28 cellular contexts compared by ENCODE assay signal in the genomic region with DNA sequence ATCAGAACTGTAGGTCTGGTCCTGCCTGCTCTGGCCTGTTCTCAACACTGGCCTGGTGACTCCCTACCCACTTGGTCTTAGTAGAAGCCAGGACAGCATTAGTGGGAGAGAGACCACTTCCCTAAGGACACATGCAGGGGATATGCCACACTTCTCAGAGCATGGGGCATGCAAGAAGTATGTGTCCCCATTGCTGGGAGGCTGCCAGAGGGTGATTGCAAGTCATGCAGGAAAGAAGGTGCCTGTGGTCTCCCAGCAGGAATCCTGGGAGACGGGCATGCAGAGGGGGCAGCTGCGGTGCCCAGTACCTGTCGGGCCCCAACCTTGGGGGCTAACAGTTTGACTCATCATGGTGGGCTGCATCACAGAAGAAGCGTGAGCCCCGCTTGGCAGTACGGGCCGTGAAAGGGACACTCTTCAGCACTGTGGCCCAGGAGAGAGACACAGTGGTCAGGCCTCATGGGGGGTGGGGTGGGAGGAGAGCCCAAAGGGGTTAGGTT. TPM values are rescaled to one million over a fixed set of nuclear protein-coding genes. Genes with fewer than 3 reads are reported as not detected.
DNase-seq lines count a peak whose midpoint lies in the region; ATAC-seq, FAIRE-seq and TF ChIP-seq lines count a peak whose summit lies in the region.
"Had no signal": no experiment of that assay in that cellular context is flagged by ENCODE, and none has a peak within 500 bp of the region (broad histone marks: within the 10 kb centered on the region; RNA-seq: fewer than 3 reads in every experiment).

No MANE protein-coding gene starts in this region.

- no peak for FAIRE-seq in endothelial cell of umbilical vein (lab: Jason Lieb, UNC)
- FAIRE-seq: GM19239, keratinocyte had no signal

- no peaks in the 10 kb centered on the region for H4K20me1 ChIP-seq in BLaER1
- H4K20me1 ChIP-seq in endothelial cell of umbilical vein (replicated peaks; ENCODE audit: control insufficient read depth, extremely low read depth, insufficient read depth, low read length) = no peaks in the 10 kb centered on the region

- H3K4me3 ChIP-seq in BLaER1 = no peak overlapping the region
- no peak overlapping the region for H3K4me3 ChIP-seq in endothelial cell of umbilical vein (replicated peaks in 1 of 3; ENCODE audit: insufficient read depth in 1 of 3, low read depth in 1 of 3, low read length in 3 of 3)
- H3K4me3 ChIP-seq: right lobe of liver, tibial artery had no signal

- H3K27me3 ChIP-seq in BLaER1 (no peaks in the 10 kb centered on the region), endothelial cell of umbilical vein (ENCODE audit: control insufficient read depth in 2 of 2, insufficient read depth in 2 of 2, low read length in 2 of 2) (no peaks in the 10 kb centered on the region)
- H3K27me3 ChIP-seq: brain microvascular endothelial cell, right lobe of liver, tibial artery had no signal

- peak overlapping the region; percentile 91 for H3K27ac Mint-ChIP-seq in stimulated activated effector memory CD8-positive, alpha-beta T cell treated with anti-CD3 and anti-CD28 coated beads, Interleukin-12 subunit alpha, Interleukin-12 subunit beta, amount 100 ng/mL, for 72 hours

- H3K36me3 ChIP-seq in BLaER1 (peaks cover 77% of the 10 kb centered on the region), endothelial cell of umbilical vein (ENCODE audit: control insufficient read depth in 2 of 2, extremely low read depth in 1 of 2, insufficient read depth in 2 of 2, low read length in 2 of 2) (peaks cover 33 to 64% of the 10 kb centered on the region in 2 experiments)

- H3K9me3 Mint-ChIP-seq in stimulated activated effector memory CD8-positive, alpha-beta T cell treated with anti-CD3 and anti-CD28 coated beads, Interleukin-12 subunit alpha, Interleukin-12 subunit beta, amount 100 ng/mL, for 72 hours = no peaks in the 10 kb centered on the region
- H3K9me3 Mint-ChIP-seq: H9; T-helper 2 cell treated with Interferon-gamma antibody and Interleukin-4, amounts not matched to agents 5 μg/mL and 100 μg/mL, for 36 hours had no signal

- no peak for TF ChIP-seq POLR2A in endothelial cell of umbilical vein (IDR thresholded peaks at IDR 0.05; ENCODE audit: low read depth, low read length)

- no peak overlapping the region for H2AFZ ChIP-seq in endothelial cell of umbilical vein (ENCODE audit: low read depth, low read length)

- no peaks in the 10 kb centered on the region for H3K9me3 ChIP-seq in BLaER1
- no peaks in the 10 kb centered on the region for H3K9me3 ChIP-seq in endothelial cell of umbilical vein (replicated peaks; ENCODE audit: control insufficient read depth, insufficient read depth, low read length)
- H3K9me3 ChIP-seq: right lobe of liver, SK-N-SH, tibial artery had no signal

- CTCF ChIA-PET in RWPE1 (lab: Yijun Ruan, JAX) = no interaction called here
- CTCF ChIA-PET in endothelial cell of umbilical vein (lab: Charles Lee) = interaction anchor here (1.3 to 6.8 kb wide), 10 partner anchors 10 to 95 kb away, joined by 4 to 93 read pairs (median 17); a partner anchor contains a TSS

- no peaks in the 10 kb centered on the region for H3K79me2 ChIP-seq in endothelial cell of umbilical vein (ENCODE audit: control insufficient read depth, insufficient read depth, low read length)

- H3K9ac ChIP-seq in BLaER1 (no peak overlapping the region), endothelial cell of umbilical vein (replicated peaks; ENCODE audit: extremely low read depth, insufficient read depth, low read length) (peak overlapping the region; percentile 28)
- H3K9ac ChIP-seq: SK-N-SH had no signal

- POLR2A ChIA-PET in RWPE1 (lab: Yijun Ruan, JAX; ENCODE audit: low non-redundant PET) = no interaction called here
- POLR2A ChIA-PET in endothelial cell of umbilical vein (lab: Charles Lee) = interaction anchor here (1.6 to 2.6 kb wide), 2 partner anchors 27 to 60 kb away, joined by 10 to 21 read pairs; a partner anchor contains a TSS

- H3K36me3 Mint-ChIP-seq in stimulated activated effector memory CD8-positive, alpha-beta T cell treated with anti-CD3 and anti-CD28 coated beads, Interleukin-12 subunit alpha, Interleukin-12 subunit beta, amount 100 ng/mL, for 72 hours = peaks cover 81% of the 10 kb centered on the region

- TF ChIP-seq CTCF in RWPE1 (conservative IDR thresholded peaks at IDR 0.05; ENCODE audit: low read depth) = no peak
- no peak for TF ChIP-seq CTCF in endothelial cell of umbilical vein (IDR thresholded peaks at IDR 0.05; ENCODE audit: extremely low read depth in 1 of 2, insufficient read depth in 1 of 2, low read depth in 1 of 2, low read length in 2 of 2)

- no peaks in the 10 kb centered on the region for H3K9me1 ChIP-seq in endothelial cell of umbilical vein (replicated peaks; ENCODE audit: control insufficient read depth, extremely low read depth, insufficient read depth, low read length)

- intact Hi-C loops in endothelial cell of umbilical vein (cut with micrococcal nuclease) = no loop called here

- DNase-seq in RWPE1 (ENCODE audit: low spot score) = no peak
- DNase-seq in endothelial cell of umbilical vein (ENCODE audit: low read depth, low spot score) = no peak
- DNase-seq in stimulated activated effector memory CD8-positive, alpha-beta T cell treated with anti-CD3 and anti-CD28 coated beads, Interleukin-12 subunit alpha, Interleukin-12 subunit beta, amount 100 ng/mL, for 72 hours (ENCODE audit: low spot score in 2 of 2) = no peak
- no peak for DNase-seq in activated CD4-positive, alpha-beta T cell treated with anti-CD3 and anti-CD28 coated beads for 48 hours
- DNase-seq in NCI-H128 (lab: John Stamatoyannopoulos, UW; ENCODE audit: unreplicated experiment) = no peak
- DNase-seq: ACHN; activated CD8-positive, alpha-beta memory T cell treated with anti-CD3 and anti-CD28 coated beads for 24 hours; activated gamma-delta T cell; brain microvascular endothelial cell; DMS79; GDM1; glutamatergic neuron; H9; NCI-H1105 treated with DMSO at 0.1 percent for 48 hours; NCI-H2081 treated with DMSO at 0.1 percent for 48 hours; NCI-H345; NCI-H82; right lobe of liver; SK-N-SH; stimulated activated CD4-positive, alpha-beta T cell treated with anti-CD3 and anti-CD28 coated beads, Interleukin-4, amount 100 ng/mL, for 24 hours; stimulated activated naive CD4-positive, alpha-beta T cell treated with Interleukin-2 at 50 U/mL for 16 hours; tibial artery had no signal

- dilution Hi-C loops in endothelial cell of umbilical vein (cut with MboI; ENCODE audit: extremely low pct_ligation_motif_present, low sequenced_read_pairs) = no loop called here

- H3K27ac ChIP-seq in BLaER1 = no peak overlapping the region
- 0 out of 2 replicates have a peak overlapping the region, but pooled peaks have one; percentile 32 for H3K27ac ChIP-seq in RWPE1
- H3K27ac ChIP-seq in endothelial cell of umbilical vein (ENCODE audit: insufficient read depth, low read depth, low read length) = peak overlapping the region; percentile 81
- H3K27ac ChIP-seq: brain microvascular endothelial cell, right lobe of liver had no signal

- BruUV-seq in endothelial cell of umbilical vein (replicated peaks; lab: Mats Ljungman, UMichigan) = no TSS peak

- peaks cover 39% of the 10 kb centered on the region for H3K4me1 Mint-ChIP-seq in stimulated activated effector memory CD8-positive, alpha-beta T cell treated with anti-CD3 and anti-CD28 coated beads, Interleukin-12 subunit alpha, Interleukin-12 subunit beta, amount 100 ng/mL, for 72 hours

- no peak for ATAC-seq in stimulated activated effector memory CD8-positive, alpha-beta T cell treated with anti-CD3 and anti-CD28 coated beads, Interleukin-12 subunit alpha, Interleukin-12 subunit beta, amount 100 ng/mL, for 72 hours
- no peak for ATAC-seq in HG02981 (IDR thresholded peaks at IDR 0.05; ENCODE audit: unreplicated experiment)

- H3K4me3 Mint-ChIP-seq in stimulated activated effector memory CD8-positive, alpha-beta T cell treated with anti-CD3 and anti-CD28 coated beads, Interleukin-12 subunit alpha, Interleukin-12 subunit beta, amount 100 ng/mL, for 72 hours = no peak overlapping the region
- H3K4me3 Mint-ChIP-seq: T-helper 2 cell treated with Interferon-gamma antibody and Interleukin-4, amounts not matched to agents 5 μg/mL and 100 μg/mL, for 36 hours had no signal

- H3K4me1 ChIP-seq in BLaER1 (peaks cover 64% of the 10 kb centered on the region), endothelial cell of umbilical vein (ENCODE audit: control insufficient read depth, extremely low read depth, insufficient read depth, low read length) (peaks cover 31% of the 10 kb centered on the region)

- H3K4me2 ChIP-seq in BLaER1 = peak overlapping the region; percentile 72
- H3K4me2 ChIP-seq in endothelial cell of umbilical vein (ENCODE audit: insufficient read depth, low read length) = no peak overlapping the region
- H3K4me2 ChIP-seq: SK-N-SH had no signal

TF ChIP-seq in endothelial cell of umbilical vein, 7 proteins besides CTCF, POLR2A, EP300 and RAD21:
- TF ChIP-seq POLR2AphosphoS5 (IDR thresholded peaks at IDR 0.05; ENCODE audit: insufficient read depth, low read depth, low read length) (no peak), MYC (IDR thresholded peaks at IDR 0.05; ENCODE audit: low read depth, low read length) (no peak)

RNA-seq across cellular contexts. Expression of a gene that starts 23.0 kb away (rescaled TPM):
- total RNA-seq in endothelial cell of umbilical vein = 9.5 and 9.9 TPM in 2 replicates
- 5.4 TPM in 2 replicates for polyA plus RNA-seq in endothelial cell of umbilical vein
- polyA plus RNA-seq in endothelial cell of umbilical vein (2011; cell fraction: cytosol; rRNA removed) = 4.3 and 5.3 TPM in 2 replicates
- polyA plus RNA-seq in endothelial cell of umbilical vein (2011; cell fraction: nucleus; rRNA removed) = 32.8 and 33.2 TPM in 2 replicates
- 4.4 and 6.2 TPM in 2 replicates for polyA plus RNA-seq in endothelial cell of umbilical vein (2012)
- polyA minus RNA-seq in endothelial cell of umbilical vein = 7.8 and 9.3 TPM in 2 replicates
- 3.9 TPM for polyA minus RNA-seq in endothelial cell of umbilical vein (2011; cell fraction: cytosol; rRNA and poly(A)+ RNA removed)
- 8.2 and 11.7 TPM in 2 replicates for polyA minus RNA-seq in endothelial cell of umbilical vein (2011; cell fraction: nucleus; rRNA and poly(A)+ RNA removed)

RNA-seq across cellular contexts. Expression of a gene that starts 40.9 kb away (rescaled TPM):
- 0.21 and 0.33 TPM in 2 replicates for total RNA-seq in endothelial cell of umbilical vein
- polyA plus RNA-seq in endothelial cell of umbilical vein = 0.10 and 0.11 TPM in 2 replicates
- polyA plus RNA-seq in endothelial cell of umbilical vein (2011; cell fraction: cytosol; rRNA removed) = 0.06 TPM in 2 replicates
- polyA plus RNA-seq in endothelial cell of umbilical vein (2011; cell fraction: nucleus; rRNA removed) = 0.78 and 0.90 TPM in 2 replicates
- polyA plus RNA-seq in endothelial cell of umbilical vein (2012) = 0.16 and 0.56 TPM in 2 replicates
- polyA minus RNA-seq in endothelial cell of umbilical vein = 0.36 and 0.62 TPM in 2 replicates
- not detected for polyA minus RNA-seq in endothelial cell of umbilical vein (2011; cell fraction: cytosol; rRNA and poly(A)+ RNA removed)
- polyA minus RNA-seq in endothelial cell of umbilical vein (2011; cell fraction: nucleus; rRNA and poly(A)+ RNA removed) = 0.72 and 0.87 TPM in 2 replicates
- total RNA-seq: epithelial cell of proximal tubule had no signal
